23 cellular contexts compared by ENCODE assay signal in genomic region chr2:73022024-73022568, GRCh38.
"Had no signal": no experiment of that assay in that cellular context is flagged by ENCODE, and none has a peak within 500 bp of the region (broad histone marks: within the 10 kb centered on the region; RNA-seq: fewer than 3 reads in every experiment).

No MANE protein-coding gene starts in this region.

- H3K9me3 Mint-ChIP-seq: activated naive CD4-positive, alpha-beta T cell treated with anti-CD3 and anti-CD28 coated beads, Interleukin-2, amount 50 U/mL, for 24 hours; activated naive CD8-positive, alpha-beta T cell treated with anti-CD3 and anti-CD28 coated beads, Interleukin-2, amount 50 U/mL, for 24 hours; activated T-helper 2 cell treated with anti-CD3 and anti-CD28 coated beads, Interferon-gamma antibody, Interleukin-2, Interleukin-4, amounts not matched to agents 10 μg/mL and 5 μg/mL and 100 μg/mL, durations not matched to agents 14 hours and 24 hours and 36 hours; effector memory CD8-positive, alpha-beta T cell; nephron; T-cell had no signal

- H3K4me1 Mint-ChIP-seq: activated CD4-positive, alpha-beta T cell treated with anti-CD3 and anti-CD28 coated beads for 36 hours; activated naive CD4-positive, alpha-beta T cell treated with anti-CD3 and anti-CD28 coated beads, Interleukin-2, amount 50 U/mL, for 24 hours; activated naive CD8-positive, alpha-beta T cell treated with anti-CD3 and anti-CD28 coated beads, Interleukin-2, amount 50 U/mL, for 24 hours; nephron; T-cell had no signal

- H3K27ac ChIP-seq: heart left ventricle, left ventricle myocardium inferior, pancreas, testis had no signal

- H3K4me3 ChIP-seq: heart left ventricle, left ventricle myocardium inferior, pancreas, testis had no signal

- FAIRE-seq: pancreas had no signal

- DNase-seq: activated CD4-positive, alpha-beta T cell treated with anti-CD3 and anti-CD28 coated beads for 36 hours; activated CD4-positive, CD25-positive, alpha-beta regulatory T cell; activated CD8-positive, alpha-beta memory T cell treated with anti-CD3 and anti-CD28 coated beads, Interleukin-2, amount 10 ng/mL, durations not matched to agents 7 days and 5 days; activated CD8-positive, alpha-beta T cell treated with anti-CD3 and anti-CD28 coated beads, Interleukin-2, amount 10 ng/mL, durations not matched to agents 7 days and 5 days; activated naive CD8-positive, alpha-beta T cell treated with anti-CD3 and anti-CD28 coated beads, Interleukin-2, amount 50 U/mL, for 24 hours; activated T-cell treated with anti-CD3 and anti-CD28 coated beads, Interleukin-2, amount 50 U/mL, for 48 hours; amygdala; cortex of kidney; effector memory CD8-positive, alpha-beta T cell; foreskin fibroblast; left ventricle myocardium inferior; nucleus accumbens; stimulated activated CD4-positive, alpha-beta T cell treated with anti-CD3 and anti-CD28 coated beads, Interleukin-2, amount 100 ng/mL, for 48 hours; stimulated activated naive CD8-positive, alpha-beta T cell treated with anti-CD3 and anti-CD28 coated beads, Interleukin-15, Interleukin-2, amounts not matched to agents 100 U/mL and 50 U/mL, for 24 hours; T-cell; testis; trophoblast cell had no signal

- H3K27me3 Mint-ChIP-seq: activated CD4-positive, alpha-beta T cell treated with anti-CD3 and anti-CD28 coated beads for 36 hours; activated CD8-positive, alpha-beta memory T cell treated with anti-CD3 and anti-CD28 coated beads, Interleukin-2, amount 10 ng/mL, durations not matched to agents 7 days and 5 days; activated naive CD4-positive, alpha-beta T cell treated with anti-CD3 and anti-CD28 coated beads, Interleukin-2, amount 50 U/mL, for 24 hours; activated naive CD8-positive, alpha-beta T cell treated with anti-CD3 and anti-CD28 coated beads, Interleukin-2, amount 50 U/mL, for 24 hours; effector memory CD8-positive, alpha-beta T cell; T-cell had no signal

- H3K36me3 ChIP-seq: pancreas had no signal

- H3K27me3 ChIP-seq: heart left ventricle, pancreas, testis had no signal

- H3K36me3 Mint-ChIP-seq: activated CD8-positive, alpha-beta memory T cell treated with anti-CD3 and anti-CD28 coated beads, Interleukin-2, amount 10 ng/mL, durations not matched to agents 7 days and 5 days had no signal

- H3K4me1 ChIP-seq: heart left ventricle, left ventricle myocardium inferior, pancreas, testis had no signal

- ATAC-seq: activated CD4-positive, alpha-beta T cell treated with anti-CD3 and anti-CD28 coated beads for 36 hours; activated CD8-positive, alpha-beta memory T cell treated with anti-CD3 and anti-CD28 coated beads, Interleukin-2, amount 10 ng/mL, durations not matched to agents 7 days and 5 days; activated CD8-positive, alpha-beta T cell treated with anti-CD3 and anti-CD28 coated beads, Interleukin-2, amount 10 ng/mL, durations not matched to agents 7 days and 5 days; activated naive CD8-positive, alpha-beta T cell treated with anti-CD3 and anti-CD28 coated beads, Interleukin-2, amount 50 U/mL, for 24 hours; effector memory CD8-positive, alpha-beta T cell; heart left ventricle; pancreas; right cardiac atrium; stimulated activated naive CD8-positive, alpha-beta T cell treated with anti-CD3 and anti-CD28 coated beads, Interleukin-15, Interleukin-2, amounts not matched to agents 100 U/mL and 50 U/mL, for 24 hours; T-cell had no signal

- H3K27ac Mint-ChIP-seq: activated CD4-positive, alpha-beta T cell treated with anti-CD3 and anti-CD28 coated beads for 36 hours; activated CD8-positive, alpha-beta memory T cell treated with anti-CD3 and anti-CD28 coated beads, Interleukin-2, amount 10 ng/mL, durations not matched to agents 7 days and 5 days; activated CD8-positive, alpha-beta T cell treated with anti-CD3 and anti-CD28 coated beads, Interleukin-2, amount 10 ng/mL, durations not matched to agents 7 days and 5 days; activated naive CD4-positive, alpha-beta T cell treated with anti-CD3 and anti-CD28 coated beads, Interleukin-2, amount 50 U/mL, for 24 hours; activated naive CD8-positive, alpha-beta T cell treated with anti-CD3 and anti-CD28 coated beads, Interleukin-2, amount 50 U/mL, for 24 hours; activated T-helper 2 cell treated with anti-CD3 and anti-CD28 coated beads, Interferon-gamma antibody, Interleukin-2, Interleukin-4, amounts not matched to agents 10 μg/mL and 5 μg/mL and 100 μg/mL, durations not matched to agents 14 hours and 24 hours and 36 hours; effector memory CD8-positive, alpha-beta T cell; T-cell had no signal

- H3K9me3 ChIP-seq: heart left ventricle, left ventricle myocardium inferior, pancreas, testis had no signal

- H3K4me3 Mint-ChIP-seq: activated CD4-positive, alpha-beta T cell treated with anti-CD3 and anti-CD28 coated beads for 36 hours; activated CD8-positive, alpha-beta memory T cell treated with anti-CD3 and anti-CD28 coated beads, Interleukin-2, amount 10 ng/mL, durations not matched to agents 7 days and 5 days; activated CD8-positive, alpha-beta T cell treated with anti-CD3 and anti-CD28 coated beads, Interleukin-2, amount 10 ng/mL, durations not matched to agents 7 days and 5 days; activated naive CD4-positive, alpha-beta T cell treated with anti-CD3 and anti-CD28 coated beads, Interleukin-2, amount 50 U/mL, for 24 hours; activated naive CD8-positive, alpha-beta T cell treated with anti-CD3 and anti-CD28 coated beads, Interleukin-2, amount 50 U/mL, for 24 hours; effector memory CD8-positive, alpha-beta T cell; nephron; T-cell had no signal
